33 cellular contexts compared by ENCODE assay signal in the genomic region with DNA sequence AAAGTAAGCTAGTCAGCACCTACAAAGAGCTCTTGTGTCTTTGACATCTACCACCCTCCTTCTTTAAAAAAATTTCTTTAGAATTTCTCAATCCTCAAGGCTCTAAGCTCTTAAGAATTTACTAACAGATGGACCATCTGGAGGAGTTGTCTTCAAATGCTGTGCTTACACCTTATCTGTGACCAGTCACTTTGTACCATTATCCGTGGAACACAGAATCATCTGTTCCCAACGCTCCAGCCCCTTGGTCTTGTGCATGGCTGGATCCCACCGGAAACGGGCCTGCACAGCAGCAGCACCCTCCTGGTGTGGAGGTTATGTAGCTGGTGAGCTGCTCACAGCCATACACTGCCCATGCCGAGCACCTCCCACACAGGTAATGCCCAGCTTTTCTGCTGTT.
"Had no signal": no experiment of that assay in that cellular context is flagged by ENCODE, and none has a peak within 500 bp of the region (broad histone marks: within the 10 kb centered on the region; RNA-seq: fewer than 3 reads in every experiment).

No MANE protein-coding gene starts in this region.

- DNase-seq: activated CD4-positive, alpha-beta memory T cell treated with anti-CD3 and anti-CD28 coated beads for 36 hours; activated CD4-positive, alpha-beta T cell treated with anti-CD3 and anti-CD28 coated beads for 4 hours; activated CD4-positive, alpha-beta T cell treated with anti-CD3 and anti-CD28 coated beads, Interleukin-2, amount 10 ng/mL, durations not matched to agents 24 days and 14 days; activated CD4-positive, alpha-beta T cell treated with anti-CD3 and anti-CD28 coated beads, Interleukin-2, amount 50 U/mL, for 1 hour; activated CD4-positive, alpha-beta T cell treated with anti-CD3 and anti-CD28 coated beads, Interleukin-2, amount 50 U/mL, for 4 hours; activated CD4-positive, CD25-positive, alpha-beta regulatory T cell; activated CD8-positive, alpha-beta memory T cell treated with anti-CD3 and anti-CD28 coated beads, Interleukin-2, amount 50 U/mL, for 4 hours; activated CD8-positive, alpha-beta T cell treated with anti-CD3 and anti-CD28 coated beads for 36 hours; activated effector memory CD4-positive, alpha-beta T cell treated with anti-CD3 and anti-CD28 coated beads, Interleukin-2, amount 50 U/mL, for 16 hours; activated gamma-delta T cell treated with Interleukin-2 at 50 U/mL for 16 hours; activated naive CD4-positive, alpha-beta T cell treated with anti-CD3 and anti-CD28 coated beads, Interleukin-2, amount 10 ng/mL, durations not matched to agents 7 days and 5 days; activated naive CD4-positive, alpha-beta T cell treated with Interleukin-2 at 50 U/mL for 16 hours; activated naive CD8-positive, alpha-beta T cell treated with anti-CD3 and anti-CD28 coated beads, Interleukin-2, amount 10 ng/mL, durations not matched to agents 7 days and 5 days; activated naive CD8-positive, alpha-beta T cell treated with anti-CD3 and anti-CD28 coated beads, Interleukin-2, amount 50 U/mL, for 24 hours; activated T-cell treated with anti-CD3 and anti-CD28 coated beads for 4 hours; activated T-cell treated with anti-CD3 and anti-CD28 coated beads, Interleukin-2, amount 50 U/mL, for 1 hour; activated T-cell treated with anti-CD3 and anti-CD28 coated beads, Interleukin-2, amount 50 U/mL, for 4 hours; activated T-cell treated with anti-CD3 and anti-CD28 coated beads, Interleukin-2, amount 50 U/mL, for 72 hours; amygdala; anterior cingulate cortex; caudate nucleus; cerebellar nuclear complex; T-helper 1 cell; T-helper 2 cell; T-helper 9 cell had no signal

- H3K4me3 ChIP-seq: ascending aorta, cardiac muscle cell had no signal

- FAIRE-seq: bronchial epithelial cell, TTC549 had no signal

- ATAC-seq: activated CD4-positive, CD25-positive, alpha-beta regulatory T cell treated with anti-CD3 and anti-CD28 coated beads, Interleukin-2, amount 50 U/mL, for 24 hours; activated CD8-positive, alpha-beta T cell treated with anti-CD3 and anti-CD28 coated beads for 36 hours; activated naive CD8-positive, alpha-beta T cell treated with anti-CD3 and anti-CD28 coated beads, Interleukin-2, amount 50 U/mL, for 24 hours; activated T-cell treated with anti-CD3 and anti-CD28 coated beads, Interleukin-2, amount 50 U/mL, for 4 hours; activated T-cell treated with anti-CD3 and anti-CD28 coated beads, Interleukin-2, amount 50 U/mL, for 72 hours; activated T-helper 17 cell treated with anti-CD3 and anti-CD28 coated beads, Interleukin-2, amount 50 U/mL, for 72 hours; WTC11 had no signal

- H3K36me3 ChIP-seq: ascending aorta, cardiac muscle cell had no signal

- H3K9me3 ChIP-seq: ascending aorta had no signal

- H3K27ac ChIP-seq: ascending aorta, cardiac muscle cell, VCaP had no signal

- H3K27me3 ChIP-seq: ascending aorta, cardiac muscle cell had no signal

- H3K4me1 ChIP-seq: ascending aorta had no signal
